Comparison of ENCODE assay signal across 8 cellular contexts in genomic region chr19:1455336-1456120, GRCh38. TPM values are rescaled to one million over a fixed set of nuclear protein-coding genes. Genes with fewer than 3 reads are reported as not detected.
DNase-seq lines count a peak whose midpoint lies in the region; ATAC-seq and TF ChIP-seq lines count a peak whose summit lies in the region.

No MANE protein-coding gene starts in this region.

- intact Hi-C loops in body of pancreas (cut with DNase I) = no loop called here

- H3K27ac Mint-ChIP-seq in HFFc6 = no peak overlapping the region

- 4 to 6% methylated on average over 26 to 41 of the region's 42 CpGs for WGBS in body of pancreas, 2 donors

- H3K4me3 Mint-ChIP-seq in HFFc6 = no peak overlapping the region

- H3K27ac ChIP-seq in body of pancreas = no peak overlapping the region

- ATAC-seq in body of pancreas = peak; percentile 49
- ATAC-seq in HG03108 (IDR thresholded peaks at IDR 0.05; ENCODE audit: unreplicated experiment) = no peak
- no peak for ATAC-seq in GM21737 (IDR thresholded peaks at IDR 0.05; ENCODE audit: unreplicated experiment)
- ATAC-seq in GM21423 (IDR thresholded peaks at IDR 0.05; ENCODE audit: unreplicated experiment) = no peak

- H3K9me3 ChIP-seq in body of pancreas = no peaks in the 10 kb centered on the region

- in situ Hi-C loops in SK-MEL-5 (cut with HindIII; ENCODE audit: low pct_unique_long_range_greater_than_20kb, low sequenced_read_pairs) = no loop called here

- H3K4me1 Mint-ChIP-seq in HFFc6 (ENCODE audit: low read depth) = no peaks in the 10 kb centered on the region

- H3K9me3 Mint-ChIP-seq in HFFc6 = no peaks in the 10 kb centered on the region; the same call in 1 of the 2 replicates

- no peak overlapping the region for H3K4me3 ChIP-seq in body of pancreas

- H3K27me3 ChIP-seq in body of pancreas = peaks cover 0 to 57% of the 10 kb centered on the region in 2 donors

- peaks cover 18% of the 10 kb centered on the region for H3K27me3 Mint-ChIP-seq in HFFc6 (ENCODE audit: insufficient read depth)

- TF ChIP-seq CTCF in HFFc6 (IDR thresholded peaks at IDR 0.05) (no peak), body of pancreas (IDR thresholded peaks at IDR 0.05) (no peak)

- H3K36me3 ChIP-seq in body of pancreas (replicated peaks in 1 of 2; ENCODE audit: insufficient read depth in 1 of 2, low read depth in 2 of 2) = no peaks in the 10 kb centered on the region

- no peak for TF ChIP-seq POLR2A in body of pancreas (IDR thresholded peaks at IDR 0.05)

- H3K36me3 Mint-ChIP-seq in HFFc6 (ENCODE audit: low read depth) = no peaks in the 10 kb centered on the region

- H3K4me1 ChIP-seq in body of pancreas = peaks cover 43% of the 10 kb centered on the region

- DNase-seq in COLO668 (lab: John Stamatoyannopoulos, UW; ENCODE audit: unreplicated experiment) (peak; percentile 79), HFFc6 (peak; percentile 37), SK-MEL-5 (ENCODE audit: low read depth, low spot score) (peak; percentile 79), body of pancreas (peak; percentile 53 to 68 (median 62)), left kidney (ENCODE audit: low read depth, low spot score) (peak; percentile 67)

RNA-seq across cellular contexts. Expression of gene APC2, which starts 5.6 kb away (rescaled TPM):
- total RNA-seq in HFFc6 (2021; fragmentation: NEBNext Ultra II Directional; extraction: Animal tissue kit (Norgen Biotek cat#: 25700)) = under 1 TPM; 0.18 to 0.47 (median 0.32) TPM
- total RNA-seq in SK-MEL-5 (2014; rRNA removed; shearing (Covaris generic)) = 1.8 and 2.0 TPM in 2 replicates
- polyA plus RNA-seq in SK-MEL-5 (2015; cell fraction: cytosol; rRNA removed) = 3.5 and 4.2 TPM in 2 replicates
- polyA plus RNA-seq in SK-MEL-5 (2015; cell fraction: nucleus; rRNA removed) = 0.99 and 3.1 TPM in 2 replicates
- total RNA-seq in body of pancreas = under 1 TPM in 1 of 2 donors, not detected in 1; 0.26 TPM

RNA-seq across cellular contexts. Expression of gene RPS15, which starts 17.3 kb away (rescaled TPM):
- total RNA-seq in HFFc6 (2021; fragmentation: NEBNext Ultra II Directional; extraction: Animal tissue kit (Norgen Biotek cat#: 25700)) = 1,000 to 10,000 TPM; 1,047 to 1,358 (median 1,277) TPM
- 1,300 and 1,363 TPM in 2 replicates for total RNA-seq in SK-MEL-5 (2014; rRNA removed; shearing (Covaris generic))
- 2,098 and 4,091 TPM in 2 replicates for polyA plus RNA-seq in SK-MEL-5 (2015; cell fraction: cytosol; rRNA removed)
- polyA plus RNA-seq in SK-MEL-5 (2015; cell fraction: nucleus; rRNA removed) = 241 and 356 TPM in 2 replicates
- total RNA-seq in body of pancreas = 1,000 to 10,000 TPM; 2,008 to 2,166 TPM

RNA-seq across cellular contexts. Expression of gene C19orf25, which starts 23.5 kb away (rescaled TPM):
- total RNA-seq in HFFc6 (2021; fragmentation: NEBNext Ultra II Directional; extraction: Animal tissue kit (Norgen Biotek cat#: 25700)) = 10 to 100 TPM; 26.7 to 34.8 (median 29.6) TPM
- 18.6 and 20.0 TPM in 2 replicates for total RNA-seq in SK-MEL-5 (2014; rRNA removed; shearing (Covaris generic))
- polyA plus RNA-seq in SK-MEL-5 (2015; cell fraction: cytosol; rRNA removed) = 65.0 and 66.1 TPM in 2 replicates
- polyA plus RNA-seq in SK-MEL-5 (2015; cell fraction: nucleus; rRNA removed) = 46.3 and 48.3 TPM in 2 replicates
- total RNA-seq in body of pancreas = 10 to 100 TPM; 26.7 to 31.4 TPM

RNA-seq across cellular contexts. Expression of gene PCSK4, which starts 34.6 kb away (rescaled TPM):
- total RNA-seq in HFFc6 (2021; fragmentation: NEBNext Ultra II Directional; extraction: Animal tissue kit (Norgen Biotek cat#: 25700)) = 1 to 10 TPM in 3 of 6 experiments, under 1 TPM in 3; 0.34 to 1.2 (median 0.98) TPM
- total RNA-seq in SK-MEL-5 (2014; rRNA removed; shearing (Covaris generic)) = 1.9 TPM in 2 replicates
- 0.42 and 3.1 TPM in 2 replicates for polyA plus RNA-seq in SK-MEL-5 (2015; cell fraction: cytosol; rRNA removed)
- 12.2 and 19.9 TPM in 2 replicates for polyA plus RNA-seq in SK-MEL-5 (2015; cell fraction: nucleus; rRNA removed)
- total RNA-seq in body of pancreas = 10 to 100 TPM in 1 of 2 donors, 1 to 10 TPM in 1; 5.2 to 10.9 TPM

RNA-seq across cellular contexts. Expression of gene REEP6, which starts 35.5 kb away (rescaled TPM):
- total RNA-seq in HFFc6 (2021; fragmentation: NEBNext Ultra II Directional; extraction: Animal tissue kit (Norgen Biotek cat#: 25700)) = 1 to 10 TPM; 1.7 to 4.6 (median 2.1) TPM
- 3.2 and 4.5 TPM in 2 replicates for total RNA-seq in SK-MEL-5 (2014; rRNA removed; shearing (Covaris generic))
- 20.9 and 23.9 TPM in 2 replicates for polyA plus RNA-seq in SK-MEL-5 (2015; cell fraction: cytosol; rRNA removed)
- polyA plus RNA-seq in SK-MEL-5 (2015; cell fraction: nucleus; rRNA removed) = 3.3 and 6.8 TPM in 2 replicates
- total RNA-seq in body of pancreas = 10 to 100 TPM in 1 of 2 donors, 1 to 10 TPM in 1; 6.9 to 16.6 TPM
